Comparison of ENCODE assay signal across 15 cellular contexts in genomic region chr6:21538186-21538798, GRCh38. TPM values are rescaled to one million over a fixed set of nuclear protein-coding genes. Genes with fewer than 3 reads are reported as not detected.
A peak's percentile ranks its signal among the peaks of the same experiment; 100 is the strongest.
DNase-seq lines count a peak whose midpoint lies in the region; ATAC-seq, FAIRE-seq and TF ChIP-seq lines count a peak whose summit lies in the region.
"Had no signal": no experiment of that assay in that cellular context is flagged by ENCODE, and none has a peak within 500 bp of the region (broad histone marks: within the 10 kb centered on the region; RNA-seq: fewer than 3 reads in every experiment).

No MANE protein-coding gene starts in this region.

- no peak overlapping the region for H3K4me2 ChIP-seq in GM12878 (ENCODE audit: control insufficient read depth, insufficient read depth)

- SMC1A ChIA-PET in GM12878 (lab: Charles Lee; ENCODE audit: uncharacterized antibody, unreplicated experiment) = interaction anchor here (0.9 to 1.5 kb wide), 2 partner anchors 212 to 269 kb away, joined by 4 to 5 read pairs; no protein-coding TSS in a partner anchor

- H4K20me1 ChIP-seq in GM12878 (ENCODE audit: control insufficient read depth, insufficient read depth) = no peaks in the 10 kb centered on the region

- H3K4me3 ChIP-seq in GM12878 (no peak overlapping the region), mucosa of descending colon (no peak overlapping the region)

- TF ChIP-seq CTCF in GM12878 (IDR thresholded peaks at IDR 0.05 in 2 of 3, conservative IDR thresholded peaks at IDR 0.05 in 1 of 3; ENCODE audit: control insufficient read depth in 2 of 3, extremely low read depth in 1 of 3, insufficient read depth in 1 of 3, low read depth in 3 of 3, low read length in 3 of 3) (no peak), mucosa of descending colon (IDR thresholded peaks at IDR 0.05) (no peak), GM13977 (IDR thresholded peaks at IDR 0.05; ENCODE audit: extremely low read depth, insufficient read depth, missing control alignments) (no peak)

- H2AFZ ChIP-seq in GM12878 (ENCODE audit: control insufficient read depth, low read depth, low read length) = no peak overlapping the region

- in situ Hi-C loops in GM12878 (cut with MboI) (no loop called here), GM13977 (cut with MboI; ENCODE audit: low pct_unique_long_range_greater_than_20kb, low sequenced_read_pairs, unreplicated experiment) (no loop called here)

- ATAC-seq in left cardiac atrium (peak; percentile 57 to 70), Right ventricle myocardium inferior (no peak), GM12878 (peak; percentile 51), mucosa of descending colon (peak; percentile 53)
- ATAC-seq: left ventricle myocardium superior had no signal

- H3K36me3 ChIP-seq in GM12878 (ENCODE audit: control insufficient read depth in 2 of 2, insufficient read depth in 2 of 2, low read length in 1 of 2) = no peaks in the 10 kb centered on the region
- H3K36me3 ChIP-seq in mucosa of descending colon (ENCODE audit: low read depth) = no peaks in the 10 kb centered on the region

- no peak for TF ChIP-seq RAD21 in GM12878 (IDR thresholded peaks at IDR 0.05; ENCODE audit: insufficient read depth, low read depth, low read length)

- TF ChIP-seq POLR2A in GM12878 (IDR thresholded peaks at IDR 0.05; ENCODE audit: low read depth, low read length) (no peak), GM12892 (IDR thresholded peaks at IDR 0.05; ENCODE audit: low read depth, low read length) (no peak)

- BruUV-seq in GM12878 (replicated peaks; lab: Mats Ljungman, UMichigan) = no TSS peak

- CTCF ChIA-PET in GM12878 (lab: Yijun Ruan, JAX) = interaction anchor here (0.6 to 0.8 kb wide), 2 partner anchors 10 to 41 kb away, joined by 3 to 5 read pairs; no protein-coding TSS in a partner anchor

- POLR2A ChIA-PET in GM12878 (lab: Charles Lee) = no interaction called here

- RAD21 ChIA-PET in GM12878 (lab: Charles Lee; ENCODE audit: unreplicated experiment) = no interaction called here

- no peak overlapping the region for H3K27ac ChIP-seq in GM12878 (ENCODE audit: control insufficient read depth, insufficient read depth)
- H3K27ac ChIP-seq: HL-60 had no signal

- no peak overlapping the region for H3K9ac ChIP-seq in GM12878 (ENCODE audit: control insufficient read depth, insufficient read depth, low read length)

- no peaks in the 10 kb centered on the region for H3K79me2 ChIP-seq in GM12878 (ENCODE audit: control insufficient read depth, insufficient read depth, low read length)

- FAIRE-seq in GM12878 (lab: Jason Lieb, UNC) (no peak), GM12892 (lab: Jason Lieb, UNC) (no peak)

- no peaks in the 10 kb centered on the region for H3K4me1 ChIP-seq in GM12878 (ENCODE audit: control insufficient read depth, insufficient read depth, low read length)
- no peaks in the 10 kb centered on the region for H3K4me1 ChIP-seq in mucosa of descending colon (ENCODE audit: low read depth)

- intact Hi-C loops in left cardiac atrium (cut with DNase I) (no loop called here), Right ventricle myocardium inferior (cut with DNase I) (no loop called here), GM12878 (cut with micrococcal nuclease; ENCODE audit: unreplicated experiment) (no loop called here), mucosa of descending colon (cut with DNase I, micrococcal nuclease) (no loop called here)

- WGBS in GM12878 (ENCODE audit: insufficient coverage, insufficient replicate concordance, low lambda C conversion rate, missing lambda C conversion rate) = 36% methylated on average over 5 of the region's 5 CpGs

- no peak for TF ChIP-seq EP300 in GM12878 (IDR thresholded peaks at IDR 0.05; ENCODE audit: borderline replicate concordance in 1 of 2, control insufficient read depth in 1 of 2, low read depth in 2 of 2, low read length in 2 of 2)

- H3K9me3 ChIP-seq in GM12878 (replicated peaks; ENCODE audit: control insufficient read depth, insufficient read depth, low read length) (no peaks in the 10 kb centered on the region), mucosa of descending colon (no peaks in the 10 kb centered on the region)

- DNase-seq in left cardiac atrium (no peak), Right ventricle myocardium inferior (ENCODE audit: missing footprints) (no peak), GM12878 (ENCODE audit: low read depth, low spot score) (no peak), mucosa of descending colon (no peak), GM12892 (ENCODE audit: insufficient read length) (no peak), NCI-H1048 (lab: John Stamatoyannopoulos, UW) (no peak), GM13977 (ENCODE audit: low spot score) (no peak), NCI-H748 (lab: John Stamatoyannopoulos, UW; ENCODE audit: unreplicated experiment) (no peak)
- DNase-seq: activated CD4-positive, alpha-beta T cell treated with anti-CD3 and anti-CD28 coated beads, Interleukin-2, amount 50 U/mL, for 1 hour; activated gamma-delta T cell treated with Interleukin-2 at 50 U/mL for 16 hours; cortex of kidney; left ventricle myocardium superior; MM.1S; substantia nigra had no signal

- H3K27me3 ChIP-seq in GM12878 (replicated peaks in 1 of 2; ENCODE audit: control insufficient read depth in 2 of 2, insufficient read depth in 2 of 2, low read length in 1 of 2) = no peaks in the 10 kb centered on the region

TF ChIP-seq in GM12878, 131 proteins besides CTCF, POLR2A, EP300 and RAD21:
- TF ChIP-seq PML (IDR thresholded peaks at IDR 0.05; ENCODE audit: low read length) = no peak
- no peak for TF ChIP-seq SIN3A (IDR thresholded peaks at IDR 0.05; ENCODE audit: low read depth, low read length)

RNA-seq across cellular contexts. Expression of gene SOX4, which starts 55.3 kb away (rescaled TPM):
- total RNA-seq in left cardiac atrium = 1 to 10 TPM; 5.7 to 7.7 TPM
- 7.8 TPM for total RNA-seq in Right ventricle myocardium inferior
- 29.1 and 31.1 TPM in 2 replicates for total RNA-seq in GM12878 (2013; cell fraction: nucleolus; rRNA removed)
- 22.8 and 24.2 TPM in 2 replicates for total RNA-seq in GM12878 (2014; rRNA removed)
- total RNA-seq in GM12878 (2014; rRNA removed; fragmentation: Illumina TruSeq; extraction: Trizol) = 20.9 and 22.0 TPM in 2 replicates
- 49.4 and 49.9 TPM in 2 replicates for total RNA-seq in GM12878 (2021)
- polyA plus RNA-seq in GM12878 (2011; ENCODE audit: low read depth) = 6.2 TPM
- 16.8 and 16.9 TPM in 2 replicates for polyA plus RNA-seq in GM12878 (2011; rRNA removed)
- polyA plus RNA-seq in GM12878 (2011; cell fraction: cytosol; rRNA removed) = 6.8 and 9.5 TPM in 2 replicates
- 13.9 and 18.1 TPM in 2 replicates for polyA plus RNA-seq in GM12878 (2011; cell fraction: nucleus; rRNA removed)
- 14.1 and 20.0 TPM in 2 replicates for polyA plus RNA-seq in GM12878 (2012)
- 19.8 and 23.7 TPM in 2 replicates for polyA plus RNA-seq in GM12878 (2014; fragmentation: Illumina TruSeq; extraction: Trizol)
- 100 to 1,000 TPM in 1 of 2 experiments, 10 to 100 TPM in 1; 46.3 to 119 TPM for polyA plus RNA-seq in GM12878 (2014; fragmentation: Nextera tagmentation; extraction: Ambion mirVana)
- polyA plus RNA-seq in GM12878 (2014; rRNA removed) = 19.6 and 19.7 TPM in 2 replicates
- polyA plus RNA-seq in GM12878 (2016; fragmentation: Nextera tagmentation; extraction: Ambion mirVana) = 10 to 100 TPM; 30.2 to 32.3 TPM
- polyA minus RNA-seq in GM12878 (2011; rRNA and poly(A)+ RNA removed) = 11.8 and 15.6 TPM in 2 replicates
- polyA minus RNA-seq in GM12878 (2011; cell fraction: cytosol; rRNA and poly(A)+ RNA removed) = 10.8 TPM in 2 replicates
- polyA minus RNA-seq in GM12878 (2011; cell fraction: nucleus; rRNA and poly(A)+ RNA removed) = 12.8 and 22.2 TPM in 2 replicates
- total RNA-seq in mucosa of descending colon = 10 to 100 TPM; 14.9 to 54.5 (median 26.5) TPM
- 23.4 TPM for polyA plus RNA-seq in GM12892 (2012; ENCODE audit: missing spikeins)
